In the genomic region with DNA sequence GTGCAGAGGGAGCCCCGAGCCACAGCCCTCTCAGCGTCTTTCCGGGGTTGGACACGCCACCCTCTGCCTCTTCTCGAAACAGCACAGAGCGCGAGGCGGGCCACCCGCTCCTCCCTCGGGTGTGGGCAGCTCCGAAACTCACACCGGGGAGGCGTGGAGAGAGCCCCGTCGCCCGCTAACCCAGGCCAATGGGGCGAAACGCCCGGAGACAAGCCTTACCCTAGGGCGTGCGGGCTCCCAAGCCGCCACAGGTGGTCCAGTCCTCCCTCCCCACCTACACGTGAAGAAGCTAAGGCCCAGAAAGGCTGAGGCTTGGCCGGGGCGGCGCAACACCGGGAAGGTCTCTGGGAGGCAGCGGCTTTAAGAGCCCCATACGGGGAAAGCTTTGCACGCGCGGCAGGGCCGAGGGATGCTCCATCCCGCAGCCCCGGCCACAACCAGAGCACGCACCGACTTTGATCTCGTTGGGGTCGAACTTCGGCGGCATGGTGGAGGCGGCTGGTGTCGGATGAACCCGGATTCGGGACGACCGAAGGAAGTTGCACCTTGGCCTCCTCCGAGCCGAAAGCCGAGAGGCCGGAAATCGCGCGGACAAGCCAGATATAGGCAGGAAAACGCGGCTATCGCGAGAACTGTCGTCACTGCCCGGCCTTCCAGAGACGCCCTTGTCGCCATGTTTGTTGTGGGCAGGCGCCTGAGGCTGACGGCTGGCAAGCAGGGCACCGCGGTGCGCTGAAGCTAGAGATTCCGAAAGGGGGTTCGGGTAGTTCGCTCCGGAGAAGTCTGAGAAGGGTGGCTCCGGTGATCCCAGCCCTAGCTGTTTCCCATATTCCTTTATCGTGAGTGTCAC, we compare ENCODE assay signal across 8 cellular contexts. TPM values are rescaled to one million over a fixed set of nuclear protein-coding genes. Genes with fewer than 3 reads are reported as not detected.
DNase-seq lines count a peak whose midpoint lies in the region; ATAC-seq and TF ChIP-seq lines count a peak whose summit lies in the region.

A gene (plus strand): TSS at position 680 of the 850 bp plus-strand sequence. CDS start 3,018 bp downstream, outside the sequence.
A gene (minus strand): TSS at position 576 of the 850 bp plus-strand sequence. CDS start 89 bp downstream, at position 487.

- peaks cover 64% of the 10 kb centered on the region for H3K36me3 Mint-ChIP-seq in HFFc6 (ENCODE audit: low read depth)
- H3K36me3 Mint-ChIP-seq in activated naive CD4-positive, alpha-beta T cell treated with anti-CD3 and anti-CD28 coated beads, Interleukin-2, amount 10 ng/mL, durations not matched to agents 7 days and 5 days: peaks cover 56% of the 10 kb centered on the region

- DNase-seq in GM06990 (ENCODE audit: extremely low read depth, insufficient read length) (peak; percentile 93), HFFc6 (peak; percentile 97), NCI-H1048 (lab: John Stamatoyannopoulos, UW) (peak; percentile 92), SK-N-MC (ENCODE audit: low read depth, low spot score) (peak; percentile 81), non-pigmented ciliary epithelial cell (ENCODE audit: low read depth) (peak; percentile 66), substantia nigra (lab: John Stamatoyannopoulos, UW) (peak; percentile 62 to 96 (median 92))
- peak; percentile 98 for DNase-seq in activated naive CD4-positive, alpha-beta T cell treated with anti-CD3 and anti-CD28 coated beads, Interleukin-2, amount 10 ng/mL, durations not matched to agents 7 days and 5 days

- peaks cover 26% of the 10 kb centered on the region for H3K27me3 Mint-ChIP-seq in HFFc6 (ENCODE audit: insufficient read depth)
- peaks cover 4% of the 10 kb centered on the region for H3K27me3 Mint-ChIP-seq in activated naive CD4-positive, alpha-beta T cell treated with anti-CD3 and anti-CD28 coated beads, Interleukin-2, amount 10 ng/mL, durations not matched to agents 7 days and 5 days

- peak within 1 kb of the TSS; percentile 94 for H3K27ac Mint-ChIP-seq in HFFc6
- peak within 1 kb of the TSS; percentile 97 for H3K27ac Mint-ChIP-seq in activated naive CD4-positive, alpha-beta T cell treated with anti-CD3 and anti-CD28 coated beads, Interleukin-2, amount 10 ng/mL, durations not matched to agents 7 days and 5 days

- peaks cover 46% of the 10 kb centered on the region for H3K4me1 Mint-ChIP-seq in HFFc6 (ENCODE audit: low read depth)
- peaks cover 50% of the 10 kb centered on the region for H3K4me1 Mint-ChIP-seq in activated naive CD4-positive, alpha-beta T cell treated with anti-CD3 and anti-CD28 coated beads, Interleukin-2, amount 10 ng/mL, durations not matched to agents 7 days and 5 days

- H3K27me3 ChIP-seq in GM06990 (replicated peaks; ENCODE audit: control insufficient read depth, insufficient read depth, low read length): no peaks in the 10 kb centered on the region
- no peaks in the 10 kb centered on the region for H3K27me3 ChIP-seq in gastroesophageal sphincter

- peak within 1 kb of the TSS; percentile 100 for H3K9ac ChIP-seq in SK-N-MC (ENCODE audit: insufficient read length)

- peak within 1 kb of the TSS; percentile 97 for H3K4me3 Mint-ChIP-seq in HFFc6
- peak within 1 kb of the TSS; percentile 94 for H3K4me3 Mint-ChIP-seq in activated naive CD4-positive, alpha-beta T cell treated with anti-CD3 and anti-CD28 coated beads, Interleukin-2, amount 10 ng/mL, durations not matched to agents 7 days and 5 days

- peaks cover 46% of the 10 kb centered on the region for H3K9me3 Mint-ChIP-seq in HFFc6
- H3K9me3 Mint-ChIP-seq in activated naive CD4-positive, alpha-beta T cell treated with anti-CD3 and anti-CD28 coated beads, Interleukin-2, amount 10 ng/mL, durations not matched to agents 7 days and 5 days: peaks cover 9% of the 10 kb centered on the region

- H3K4me3 ChIP-seq in GM06990 (replicated peaks; ENCODE audit: low read depth, low read length): peak within 1 kb of the TSS; percentile 95
- H3K4me3 ChIP-seq in SK-N-MC: peak within 1 kb of the TSS; percentile 98
- peak within 1 kb of the TSS; percentile 61 to 87 for H3K4me3 ChIP-seq in gastroesophageal sphincter

- no peaks in the 10 kb centered on the region for H3K9me3 ChIP-seq in SK-N-MC (ENCODE audit: low read depth, low read length)
- H3K9me3 ChIP-seq in gastroesophageal sphincter: no peaks in the 10 kb centered on the region

- CTCF ChIA-PET in activated naive CD4-positive, alpha-beta T cell treated with anti-CD3 and anti-CD28 coated beads, Interleukin-2, amount 10 ng/mL, durations not matched to agents 7 days and 5 days (lab: Charles Lee): interaction anchor here (1.0 to 1.2 kb wide), 3 partner anchors 27 to 236 kb away, joined by 3 to 4 read pairs (median 4); a partner anchor contains a TSS

- peak within 1 kb of the TSS; percentile 97 for H3K27ac ChIP-seq in SK-N-MC
- peak within 1 kb of the TSS; percentile 77 to 98 (median 92) for H3K27ac ChIP-seq in gastroesophageal sphincter
- peak within 1 kb of the TSS; percentile 86 for H3K27ac ChIP-seq in substantia nigra (ENCODE audit: low read depth, low read length, poor library complexity, severe bottlenecking)

- peaks cover 28% of the 10 kb centered on the region for H3K36me3 ChIP-seq in GM06990 (ENCODE audit: control insufficient read depth, insufficient read depth, low read length)
- peaks cover 49% of the 10 kb centered on the region for H3K36me3 ChIP-seq in SK-N-MC (ENCODE audit: insufficient read depth, low read length)
- peaks cover 0 to 66% of the 10 kb centered on the region in 2 donors for H3K36me3 ChIP-seq in gastroesophageal sphincter

- 0% methylated on average over 5 to 10 of the region's 73 CpGs for WGBS in gastroesophageal sphincter (ENCODE audit: low coverage in 1 of 2), 2 donors

- TF ChIP-seq EP300 in gastroesophageal sphincter (IDR thresholded peaks at IDR 0.05): no peak

- peak; percentile 100 for TF ChIP-seq POLR2A in gastroesophageal sphincter (IDR thresholded peaks at IDR 0.05)

- no peak for TF ChIP-seq CTCF in GM06990 (IDR thresholded peaks at IDR 0.05; ENCODE audit: insufficient read depth, low read length, poor library complexity, severe bottlenecking)
- TF ChIP-seq CTCF in HFFc6 (IDR thresholded peaks at IDR 0.05): no peak
- TF ChIP-seq CTCF in gastroesophageal sphincter (IDR thresholded peaks at IDR 0.05): peak in 2 of 4 experiments; percentile 4 to 20

- peak; percentile 89 for ATAC-seq in gastroesophageal sphincter

- peaks cover 3 to 44% (median 20%) of the 10 kb centered on the region in 3 donors for H3K4me1 ChIP-seq in gastroesophageal sphincter

RNA-seq across cellular contexts. Expression of the first gene that starts in this region (rescaled TPM):
- total RNA-seq in HFFc6 (2021; fragmentation: NEBNext Ultra II Directional; extraction: Animal tissue kit (Norgen Biotek cat#: 25700)): 10 to 100 TPM; 12.1 to 15.9 (median 13.4) TPM
- 10 to 100 TPM; 15.5 to 26.5 (median 20.2) TPM for total RNA-seq in gastroesophageal sphincter

RNA-seq across cellular contexts. Expression of the second gene that starts in this region (rescaled TPM):
- 1,000 to 10,000 TPM in 4 of 6 experiments, 100 to 1,000 TPM in 2; 953 to 1,196 (median 1,072) TPM for total RNA-seq in HFFc6 (2021; fragmentation: NEBNext Ultra II Directional; extraction: Animal tissue kit (Norgen Biotek cat#: 25700))
- 1,000 to 10,000 TPM in 3 of 4 donors, 100 to 1,000 TPM in 1; 879 to 2,906 (median 1,722) TPM for total RNA-seq in gastroesophageal sphincter

Comparison
In these comparisons a context has a peak if more than half of its experiments do, and no peak if none do; other contexts are left out.
1. Peak in every context shown above with its lines: DNase-seq, ATAC-seq, H3K4me3 ChIP-seq and H3K27ac ChIP-seq.